In genomic region chr2:109434351-109434750, GRCh38 we compare ENCODE assay signal across 22 cellular contexts.
"Had no signal": no experiment of that assay in that cellular context is flagged by ENCODE, and none has a peak within 500 bp of the region (broad histone marks: within the 10 kb centered on the region; RNA-seq: fewer than 3 reads in every experiment).

No MANE protein-coding gene starts in this region.

- H3K27ac ChIP-seq: WERI-Rb-1 had no signal

- H3K9me3 ChIP-seq: MG63, SK-N-SH had no signal

- DNase-seq: activated CD4-positive, alpha-beta memory T cell treated with anti-CD3 and anti-CD28 coated beads, Interleukin-2, amount 10 ng/mL, durations not matched to agents 7 days and 5 days; activated CD4-positive, alpha-beta T cell treated with anti-CD3 and anti-CD28 coated beads for 36 hours; activated CD4-positive, alpha-beta T cell treated with anti-CD3 and anti-CD28 coated beads, Interleukin-2, amount 50 U/mL, for 1 hour; activated CD8-positive, alpha-beta memory T cell treated with anti-CD3 and anti-CD28 coated beads, Interleukin-2, amount 50 U/mL, for 4 hours; activated naive CD4-positive, alpha-beta T cell treated with Interleukin-2 at 50 U/mL for 16 hours; activated naive CD8-positive, alpha-beta T cell treated with anti-CD3 and anti-CD28 coated beads, Interleukin-2, amount 50 U/mL, for 24 hours; activated T-cell treated with anti-CD3 and anti-CD28 coated beads, Interleukin-2, amount 50 U/mL, for 1 hour; amniotic stem cell; MG63; NCI-H1105; NCI-H1436; NCI-H1694 treated with DMSO at 0.1 percent for 48 hours; NCI-H2029 treated with DMSO at 0.1 percent for 48 hours; NCI-H345; NCI-H510A; NCI-H526 treated with DMSO at 0.1 percent for 48 hours; NCI-H82; SK-N-SH; T-helper 1 cell; WERI-Rb-1 had no signal

- H3K4me3 ChIP-seq: MG63 had no signal

- ATAC-seq: activated CD4-positive, alpha-beta T cell treated with anti-CD3 and anti-CD28 coated beads for 36 hours; activated naive CD4-positive, alpha-beta T cell treated with anti-CD3 and anti-CD28 coated beads, Interleukin-2, amount 50 U/mL, for 72 hours; activated naive CD8-positive, alpha-beta T cell treated with anti-CD3 and anti-CD28 coated beads, Interleukin-2, amount 50 U/mL, for 24 hours; Right ventricle myocardium inferior had no signal

- H3K27me3 ChIP-seq: MG63 had no signal

- H3K36me3 ChIP-seq: MG63, WERI-Rb-1 had no signal
